10 cellular contexts compared by ENCODE assay signal in genomic region chr5:44862808-44863207, GRCh38. TPM values are rescaled to one million over a fixed set of nuclear protein-coding genes. Genes with fewer than 3 reads are reported as not detected.
DNase-seq lines count a peak whose midpoint lies in the region; ATAC-seq, FAIRE-seq and TF ChIP-seq lines count a peak whose summit lies in the region.
"Had no signal": no experiment of that assay in that cellular context is flagged by ENCODE, and none has a peak within 500 bp of the region (broad histone marks: within the 10 kb centered on the region; RNA-seq: fewer than 3 reads in every experiment).

No MANE protein-coding gene starts in this region.

- H3K27me3 Mint-ChIP-seq in T-helper 2 cell treated with Interferon-gamma antibody and Interleukin-4, amounts not matched to agents 5 μg/mL and 100 μg/mL, for 36 hours (ENCODE audit: low read depth) = peaks cover 8% of the 10 kb centered on the region
- peaks cover 13% of the 10 kb centered on the region for H3K27me3 Mint-ChIP-seq in activated T-helper 2 cell treated with anti-CD3 and anti-CD28 coated beads, Interferon-gamma antibody, Interleukin-2, Interleukin-4, amounts not matched to agents 10 μg/mL and 5 μg/mL and 100 μg/mL, durations not matched to agents 14 hours and 24 hours and 36 hours (ENCODE audit: low read depth)

- DNase-seq in AG04450 (ENCODE audit: low read depth, low spot score) (no peak), HTR-8/SVneo (ENCODE audit: insufficient read length, low spot score) (peak; percentile 13), choroid plexus epithelial cell (ENCODE audit: low read depth) (peak; percentile 33), amniotic stem cell (lab: John Stamatoyannopoulos, UW) (no peak), HuH-7 (ENCODE audit: low spot score) (no peak)
- DNase-seq in T-helper 2 cell treated with Interferon-gamma antibody and Interleukin-4, amounts not matched to agents 5 μg/mL and 100 μg/mL, for 36 hours (ENCODE audit: low spot score) = no peak
- no peak for DNase-seq in activated T-helper 2 cell treated with anti-CD3 and anti-CD28 coated beads, Interferon-gamma antibody, Interleukin-2, Interleukin-4, amounts not matched to agents 10 μg/mL and 5 μg/mL and 100 μg/mL, durations not matched to agents 14 hours and 24 hours and 36 hours (ENCODE audit: low spot score)

- no peak overlapping the region for H3K4me3 Mint-ChIP-seq in T-helper 2 cell treated with Interferon-gamma antibody and Interleukin-4, amounts not matched to agents 5 μg/mL and 100 μg/mL, for 36 hours
- H3K4me3 Mint-ChIP-seq in activated T-helper 2 cell treated with anti-CD3 and anti-CD28 coated beads, Interferon-gamma antibody, Interleukin-2, Interleukin-4, amounts not matched to agents 10 μg/mL and 5 μg/mL and 100 μg/mL, durations not matched to agents 14 hours and 24 hours and 36 hours (ENCODE audit: low read depth) = no peak overlapping the region

- POLR2A ChIA-PET in AG04450 (lab: Yijun Ruan, JAX) = no interaction called here

- H3K27me3 ChIP-seq in AG04450 (ENCODE audit: control insufficient read depth, insufficient read depth, low read length) = no peaks in the 10 kb centered on the region
- H3K27me3 ChIP-seq: cardiac muscle cell, vagina had no signal

- no peak overlapping the region for H3K27ac Mint-ChIP-seq in T-helper 2 cell treated with Interferon-gamma antibody and Interleukin-4, amounts not matched to agents 5 μg/mL and 100 μg/mL, for 36 hours
- H3K27ac Mint-ChIP-seq in activated T-helper 2 cell treated with anti-CD3 and anti-CD28 coated beads, Interferon-gamma antibody, Interleukin-2, Interleukin-4, amounts not matched to agents 10 μg/mL and 5 μg/mL and 100 μg/mL, durations not matched to agents 14 hours and 24 hours and 36 hours = no peak overlapping the region

- ATAC-seq in GM18867 (IDR thresholded peaks at IDR 0.05; ENCODE audit: unreplicated experiment) = peak; percentile 88

- CTCF ChIA-PET in AG04450 (lab: Charles Lee) = no interaction called here

- H3K4me1 Mint-ChIP-seq in T-helper 2 cell treated with Interferon-gamma antibody and Interleukin-4, amounts not matched to agents 5 μg/mL and 100 μg/mL, for 36 hours (ENCODE audit: low read depth) = no peaks in the 10 kb centered on the region
- no peaks in the 10 kb centered on the region for H3K4me1 Mint-ChIP-seq in activated T-helper 2 cell treated with anti-CD3 and anti-CD28 coated beads, Interferon-gamma antibody, Interleukin-2, Interleukin-4, amounts not matched to agents 10 μg/mL and 5 μg/mL and 100 μg/mL, durations not matched to agents 14 hours and 24 hours and 36 hours (ENCODE audit: low read depth)

- H3K9me3 ChIP-seq in AG04450 (ENCODE audit: control insufficient read depth, insufficient read depth, low read length) = no peaks in the 10 kb centered on the region
- H3K9me3 ChIP-seq: vagina had no signal

- H3K36me3 Mint-ChIP-seq in T-helper 2 cell treated with Interferon-gamma antibody and Interleukin-4, amounts not matched to agents 5 μg/mL and 100 μg/mL, for 36 hours (ENCODE audit: low read depth) = no peaks in the 10 kb centered on the region
- H3K36me3 Mint-ChIP-seq in activated T-helper 2 cell treated with anti-CD3 and anti-CD28 coated beads, Interferon-gamma antibody, Interleukin-2, Interleukin-4, amounts not matched to agents 10 μg/mL and 5 μg/mL and 100 μg/mL, durations not matched to agents 14 hours and 24 hours and 36 hours (ENCODE audit: low read depth) = no peaks in the 10 kb centered on the region

- H3K9me3 Mint-ChIP-seq in T-helper 2 cell treated with Interferon-gamma antibody and Interleukin-4, amounts not matched to agents 5 μg/mL and 100 μg/mL, for 36 hours = no peaks in the 10 kb centered on the region
- H3K9me3 Mint-ChIP-seq in activated T-helper 2 cell treated with anti-CD3 and anti-CD28 coated beads, Interferon-gamma antibody, Interleukin-2, Interleukin-4, amounts not matched to agents 10 μg/mL and 5 μg/mL and 100 μg/mL, durations not matched to agents 14 hours and 24 hours and 36 hours = no peaks in the 10 kb centered on the region

- FAIRE-seq in HTR-8/SVneo (lab: Jason Lieb, UNC) = no peak

- no peak overlapping the region for H3K27ac ChIP-seq in AG04450 (ENCODE audit: low read depth, low read length)
- H3K27ac ChIP-seq: cardiac muscle cell, vagina had no signal

- TF ChIP-seq CTCF in AG04450 (IDR thresholded peaks at IDR 0.05; ENCODE audit: low read depth, low read length) (peak; percentile 48), choroid plexus epithelial cell (conservative IDR thresholded peaks at IDR 0.05; ENCODE audit: low read depth, low read length) (peak; percentile 33)

- H3K4me3 ChIP-seq in AG04450 (ENCODE audit: low read depth, low read length) (no peak overlapping the region), choroid plexus epithelial cell (ENCODE audit: low read depth, low read length) (no peak overlapping the region)
- H3K4me3 ChIP-seq: cardiac muscle cell, vagina had no signal

- intact Hi-C loops in activated T-helper 2 cell treated with anti-CD3 and anti-CD28 coated beads, Interferon-gamma antibody, Interleukin-2, Interleukin-4, amounts not matched to agents 10 μg/mL and 5 μg/mL and 100 μg/mL, durations not matched to agents 14 hours and 24 hours and 36 hours (cut with micrococcal nuclease) = no loop called here

RNA-seq across cellular contexts. Expression of gene MRPS30, which starts 54.1 kb away (rescaled TPM):
- 29.1 and 36.3 TPM in 2 replicates for polyA plus RNA-seq in AG04450 (2011; rRNA removed)
- polyA minus RNA-seq in AG04450 (2011; rRNA and poly(A)+ RNA removed) = 27.0 and 52.0 TPM in 2 replicates
- 57.4 and 59.9 TPM in 2 replicates for total RNA-seq in activated T-helper 2 cell treated with anti-CD3 and anti-CD28 coated beads, Interferon-gamma antibody, Interleukin-2, Interleukin-4, amounts not matched to agents 10 μg/mL and 5 μg/mL and 100 μg/mL, durations not matched to agents 14 hours and 24 hours and 36 hours

Comparison
In these comparisons a context has a peak if more than half of its experiments do, and no peak if none do; other contexts are left out.
1. DNase-seq: peak in HTR-8/SVneo (single experiment) and choroid plexus epithelial cell (single experiment); none in AG04450 (single experiment), T-helper 2 cell treated with Interferon-gamma antibody and Interleukin-4, amounts not matched to agents 5 μg/mL and 100 μg/mL, for 36 hours (single experiment), amniotic stem cell (single experiment), activated T-helper 2 cell treated with anti-CD3 and anti-CD28 coated beads, Interferon-gamma antibody, Interleukin-2, Interleukin-4, amounts not matched to agents 10 μg/mL and 5 μg/mL and 100 μg/mL, durations not matched to agents 14 hours and 24 hours and 36 hours (single experiment) and HuH-7 (single experiment).